Comparison of ENCODE assay signal across 8 cellular contexts in genomic region chr17:47821031-47821423, GRCh38. TPM values are rescaled to one million over a fixed set of nuclear protein-coding genes. Genes with fewer than 3 reads are reported as not detected.
DNase-seq lines count a peak whose midpoint lies in the region; ATAC-seq and TF ChIP-seq lines count a peak whose summit lies in the region.

No MANE protein-coding gene starts in this region.

- H3K27ac Mint-ChIP-seq in CD14-positive monocyte: peak overlapping the region; percentile 45 to 88 (median 85)
- H3K27ac Mint-ChIP-seq in nephron: peak overlapping the region; percentile 26 to 80 (median 35)

- H3K9me3 Mint-ChIP-seq in CD14-positive monocyte (no peaks in the 10 kb centered on the region), nephron (no peaks in the 10 kb centered on the region)

- H3K4me3 ChIP-seq in LNCaP clone FGC (ENCODE audit: low read depth, low read length) (peak overlapping the region; percentile 40), dorsolateral prefrontal cortex (peak overlapping the region; percentile 60 to 95 (median 84))

- H3K27me3 Mint-ChIP-seq in CD14-positive monocyte (ENCODE audit: low read depth in 3 of 3) (no peaks in the 10 kb centered on the region), nephron (ENCODE audit: low read depth) (no peaks in the 10 kb centered on the region)

- intact Hi-C loops in CD14-positive monocyte (cut with micrococcal nuclease) (no loop called here), dorsolateral prefrontal cortex (cut with DNase I) (no loop called here)

- H3K4me1 Mint-ChIP-seq in CD14-positive monocyte: peaks cover 29% of the 10 kb centered on the region
- H3K4me1 Mint-ChIP-seq in nephron: peaks cover 22% of the 10 kb centered on the region

- H3K36me3 Mint-ChIP-seq in CD14-positive monocyte (peaks cover 47 to 62% of the 10 kb centered on the region in 2 donors), nephron (ENCODE audit: low read depth) (peaks cover 27% of the 10 kb centered on the region)

- DNase-seq in CD14-positive monocyte (ENCODE audit: low spot score) (no peak), LNCaP clone FGC (ENCODE audit: low read depth) (no peak), dorsolateral prefrontal cortex (no peak), NCI-H524 (lab: John Stamatoyannopoulos, UW) (no peak), GDM1 (lab: John Stamatoyannopoulos, UW) (no peak)
- no peak for DNase-seq in stimulated activated CD4-positive, alpha-beta T cell treated with anti-CD3 and anti-CD28 coated beads, Interleukin-1b, Interleukin-23, amount 100 ng/mL, for 48 hours

- H3K4me3 Mint-ChIP-seq in CD14-positive monocyte: peak overlapping the region; percentile 81 to 93
- H3K4me3 Mint-ChIP-seq in nephron: peak overlapping the region; percentile 96 to 97 (median 96)

- H3K27ac ChIP-seq in dorsolateral prefrontal cortex: peak overlapping the region in 40 of 59 donors; percentile 35 to 88 (median 78)

- no peak for ATAC-seq in HG02938 (IDR thresholded peaks at IDR 0.05; ENCODE audit: unreplicated experiment)

- H3K27me3 ChIP-seq in dorsolateral prefrontal cortex: no peaks in the 10 kb centered on the region

- TF ChIP-seq CTCF in CD14-positive monocyte (IDR thresholded peaks at IDR 0.05) (no peak), LNCaP clone FGC (IDR thresholded peaks at IDR 0.05; ENCODE audit: control insufficient read depth, extremely low read depth, insufficient read depth) (no peak), dorsolateral prefrontal cortex (IDR thresholded peaks at IDR 0.05 in 54 of 56, conservative IDR thresholded peaks at IDR 0.05 in 2 of 56; ENCODE audit: low read depth in 1 of 56, partially characterized antibody in 56 of 56) (no peak), nephron (IDR thresholded peaks at IDR 0.05; ENCODE audit: unreplicated experiment in 3 of 3) (no peak)

RNA-seq across cellular contexts. Expression of gene OSBPL7, which starts 0.6 kb away (rescaled TPM):
- polyA plus RNA-seq in CD14-positive monocyte: 1 to 10 TPM; 1.6 TPM
- 10 to 100 TPM; 13.8 to 44.3 (median 26.5) TPM for total RNA-seq in dorsolateral prefrontal cortex

RNA-seq across cellular contexts. Expression of gene MRPL10, which starts 10.3 kb away (rescaled TPM):
- 10 to 100 TPM; 32.6 to 32.7 TPM for polyA plus RNA-seq in CD14-positive monocyte
- total RNA-seq in dorsolateral prefrontal cortex: 10 to 100 TPM; 26.3 to 47.8 (median 35.6) TPM

RNA-seq across cellular contexts. Expression of gene LRRC46, which starts 10.4 kb away (rescaled TPM):
- polyA plus RNA-seq in CD14-positive monocyte: under 1 TPM; 0.12 to 0.22 TPM
- total RNA-seq in dorsolateral prefrontal cortex: 1 to 10 TPM in 20 of 120 experiments, under 1 TPM in 56, not detected in 44; 0.26 to 1.8 (median 0.75) TPM

RNA-seq across cellular contexts. Expression of gene SCRN2, which starts 20.0 kb away (rescaled TPM):
- 10 to 100 TPM; 13.2 to 14.5 TPM for polyA plus RNA-seq in CD14-positive monocyte
- 10 to 100 TPM; 18.1 to 42.2 (median 27.6) TPM for total RNA-seq in dorsolateral prefrontal cortex

RNA-seq across cellular contexts. Expression of gene SP6, which starts 29.9 kb away (rescaled TPM):
- under 1 TPM in 1 of 2 donors, not detected in 1; 0.06 TPM for polyA plus RNA-seq in CD14-positive monocyte
- under 1 TPM in 85 of 120 experiments, not detected in 35; 0.10 to 0.62 (median 0.24) TPM for total RNA-seq in dorsolateral prefrontal cortex
